ENCODE assay signal across 8 cellular contexts in the genomic region with DNA sequence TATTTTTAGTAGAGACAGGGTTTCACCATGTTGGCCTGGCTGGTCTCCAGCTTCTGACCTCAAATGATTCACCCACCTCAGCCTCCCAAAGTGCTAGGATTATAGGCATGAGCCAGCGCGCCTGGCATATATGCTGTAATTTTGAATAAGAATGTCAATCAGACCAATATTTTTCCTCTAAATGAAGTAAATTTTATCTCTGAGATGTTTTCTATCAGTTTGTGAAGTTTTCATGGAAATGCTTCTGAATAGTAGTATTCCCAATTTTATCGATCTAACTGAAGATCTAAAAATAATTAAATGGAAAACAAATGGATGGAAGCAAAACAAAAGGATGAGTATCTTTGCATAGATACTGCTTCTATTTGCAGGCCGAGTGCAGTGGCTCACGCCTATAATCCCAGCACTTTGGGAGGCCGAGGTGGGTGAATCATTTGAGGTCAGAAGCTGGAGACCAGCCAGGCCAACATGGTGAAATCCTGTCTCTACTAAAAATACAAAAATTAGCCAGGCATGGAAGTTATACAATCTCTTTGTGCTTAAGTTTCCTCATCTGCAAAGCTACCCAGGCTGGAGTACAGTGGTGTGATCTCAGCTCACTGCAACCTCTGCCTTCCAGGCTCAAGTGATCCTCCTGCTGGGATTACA.
DNase-seq lines count a peak whose midpoint lies in the region; ATAC-seq, FAIRE-seq and TF ChIP-seq lines count a peak whose summit lies in the region.
"Not testable (repeated sequence)": the region's sequence is repeated elsewhere in the genome, so short reads cannot be mapped to it uniquely, and the experiment has no call there.

No MANE protein-coding gene starts in this region.

- intact Hi-C loops in activated CD4-positive, alpha-beta T cell treated with anti-CD3 and anti-CD28 coated beads for 36 hours (cut with DNase I, micrococcal nuclease); sigmoid colon (cut with DNase I): not testable (repeated sequence)

- H3K27ac ChIP-seq in GM23248: peak overlapping the region; percentile 97
- peak overlapping the region in 1 of 4 donors; percentile 57 for H3K27ac ChIP-seq in gastroesophageal sphincter
- peak overlapping the region in 1 of 4 donors; percentile 39 for H3K27ac ChIP-seq in sigmoid colon

- H3F3A ChIP-seq in GM23248 (ENCODE audit: insufficient read depth): peaks cover 24% of the 10 kb centered on the region

- peak overlapping the region; percentile 29; the same call in 1 of the 2 replicates for H2AFZ ChIP-seq in GM23248

- not testable (repeated sequence) for TF ChIP-seq CTCF in gastroesophageal sphincter (IDR thresholded peaks at IDR 0.05); sigmoid colon (IDR thresholded peaks at IDR 0.05)

- not testable (repeated sequence) for H3K9me2 ChIP-seq in GM23248 (ENCODE audit: insufficient read depth)

- WGBS in GM23248 (ENCODE audit: low coverage in 1 of 2, low lambda C conversion rate in 2 of 2, missing lambda C conversion rate in 2 of 2), 2 experiments: 1 to 2% methylated on average over 6 of the region's 6 CpGs
- WGBS in gastroesophageal sphincter (ENCODE audit: low coverage in 1 of 2), 2 donors: 40 to 58% methylated on average over 6 of the region's 6 CpGs
- WGBS in sigmoid colon, 2 donors: 81 to 83% methylated on average over 6 of the region's 6 CpGs

- H3K9me3 ChIP-seq in GM23248 (ENCODE audit: low read depth); gastroesophageal sphincter; sigmoid colon: not testable (repeated sequence)

- H3K4me2 ChIP-seq in GM23248 (ENCODE audit: unreplicated experiment): peak overlapping the region; percentile 66

- CTCF ChIA-PET in activated CD4-positive, alpha-beta T cell treated with anti-CD3 and anti-CD28 coated beads for 36 hours (lab: Charles Lee): not testable (repeated sequence)

- in situ Hi-C loops in GM23248 (cut with MboI): loop anchor here (10.0 kb wide), 1 partner anchor 87 kb away; no protein-coding TSS in a partner anchor

- H3K9ac ChIP-seq in GM23248: peak overlapping the region; percentile 67

- not testable (repeated sequence) for TF ChIP-seq POLR2A in gastroesophageal sphincter (IDR thresholded peaks at IDR 0.05); sigmoid colon (IDR thresholded peaks at IDR 0.05)

- H3K27ac Mint-ChIP-seq in activated CD4-positive, alpha-beta T cell treated with anti-CD3 and anti-CD28 coated beads for 36 hours: not testable (repeated sequence)

- not testable (repeated sequence) for H3K4me1 Mint-ChIP-seq in activated CD4-positive, alpha-beta T cell treated with anti-CD3 and anti-CD28 coated beads for 36 hours

- ATAC-seq in activated CD4-positive, alpha-beta T cell treated with anti-CD3 and anti-CD28 coated beads for 36 hours: not testable (repeated sequence)
- ATAC-seq in gastroesophageal sphincter: peak; percentile 57

- H3K36me3 Mint-ChIP-seq in activated CD4-positive, alpha-beta T cell treated with anti-CD3 and anti-CD28 coated beads for 36 hours (ENCODE audit: low read depth): not testable (repeated sequence)

- H3K27me3 Mint-ChIP-seq in activated CD4-positive, alpha-beta T cell treated with anti-CD3 and anti-CD28 coated beads for 36 hours: not testable (repeated sequence)

- H3K27me3 ChIP-seq in GM23248 (replicated peaks; ENCODE audit: insufficient read depth); gastroesophageal sphincter; sigmoid colon: not testable (repeated sequence)

- FAIRE-seq in RCC 7860 (lab: Jason Lieb, UNC): peak; percentile 96

- H3K36me3 ChIP-seq in GM23248 (ENCODE audit: low read depth); gastroesophageal sphincter; sigmoid colon: not testable (repeated sequence)

- peak overlapping the region; percentile 37; the same call in 1 of the 2 replicates for H3K4me3 ChIP-seq in GM23248
- H3K4me3 ChIP-seq in gastroesophageal sphincter, sigmoid colon: not testable (repeated sequence)

- DNase-seq in AG08395 (ENCODE audit: low spot score) (peak; percentile 15), GM23248 (peak; percentile 71), LHCN-M2 (ENCODE audit: low read depth) (peak; percentile 80), RCC 7860 (ENCODE audit: low spot score) (peak; percentile 81), dermis blood vessel endothelial cell (peak; percentile 11), sigmoid colon (peak; percentile 67)
- peak; percentile 8 for DNase-seq in activated CD4-positive, alpha-beta T cell treated with anti-CD3 and anti-CD28 coated beads for 36 hours

- H3K4me3 Mint-ChIP-seq in activated CD4-positive, alpha-beta T cell treated with anti-CD3 and anti-CD28 coated beads for 36 hours: not testable (repeated sequence)

- H3K79me2 ChIP-seq in GM23248 (ENCODE audit: insufficient read depth): not testable (repeated sequence)

- POLR2A ChIA-PET in activated CD4-positive, alpha-beta T cell treated with anti-CD3 and anti-CD28 coated beads for 36 hours (lab: Charles Lee): not testable (repeated sequence)

- not testable (repeated sequence) for H4K20me1 ChIP-seq in GM23248 (ENCODE audit: insufficient read depth)

- H3K9me3 Mint-ChIP-seq in activated CD4-positive, alpha-beta T cell treated with anti-CD3 and anti-CD28 coated beads for 36 hours (ENCODE audit: low read depth): not testable (repeated sequence)

- TF ChIP-seq EP300 in gastroesophageal sphincter (IDR thresholded peaks at IDR 0.05); sigmoid colon (IDR thresholded peaks at IDR 0.05): not testable (repeated sequence)

- H3K4me1 ChIP-seq in GM23248 (ENCODE audit: insufficient read depth); sigmoid colon: not testable (repeated sequence)
- peaks cover 0 to 13% (median 0%) of the 10 kb centered on the region in 3 donors for H3K4me1 ChIP-seq in gastroesophageal sphincter

Comparison
In these comparisons a context has a peak if more than half of its experiments do, and no peak if none do; other contexts are left out.
1. DNase-seq: peak in every context shown above with its lines; median percentile 81 in RCC 7860; 80 in LHCN-M2; 71 in GM23248; 67 in sigmoid colon; 15 in AG08395; 11 in dermis blood vessel endothelial cell; 8 in activated CD4-positive, alpha-beta T cell treated with anti-CD3 and anti-CD28 coated beads for 36 hours.